ENCODE assay signal across 9 cellular contexts in the genomic region with DNA sequence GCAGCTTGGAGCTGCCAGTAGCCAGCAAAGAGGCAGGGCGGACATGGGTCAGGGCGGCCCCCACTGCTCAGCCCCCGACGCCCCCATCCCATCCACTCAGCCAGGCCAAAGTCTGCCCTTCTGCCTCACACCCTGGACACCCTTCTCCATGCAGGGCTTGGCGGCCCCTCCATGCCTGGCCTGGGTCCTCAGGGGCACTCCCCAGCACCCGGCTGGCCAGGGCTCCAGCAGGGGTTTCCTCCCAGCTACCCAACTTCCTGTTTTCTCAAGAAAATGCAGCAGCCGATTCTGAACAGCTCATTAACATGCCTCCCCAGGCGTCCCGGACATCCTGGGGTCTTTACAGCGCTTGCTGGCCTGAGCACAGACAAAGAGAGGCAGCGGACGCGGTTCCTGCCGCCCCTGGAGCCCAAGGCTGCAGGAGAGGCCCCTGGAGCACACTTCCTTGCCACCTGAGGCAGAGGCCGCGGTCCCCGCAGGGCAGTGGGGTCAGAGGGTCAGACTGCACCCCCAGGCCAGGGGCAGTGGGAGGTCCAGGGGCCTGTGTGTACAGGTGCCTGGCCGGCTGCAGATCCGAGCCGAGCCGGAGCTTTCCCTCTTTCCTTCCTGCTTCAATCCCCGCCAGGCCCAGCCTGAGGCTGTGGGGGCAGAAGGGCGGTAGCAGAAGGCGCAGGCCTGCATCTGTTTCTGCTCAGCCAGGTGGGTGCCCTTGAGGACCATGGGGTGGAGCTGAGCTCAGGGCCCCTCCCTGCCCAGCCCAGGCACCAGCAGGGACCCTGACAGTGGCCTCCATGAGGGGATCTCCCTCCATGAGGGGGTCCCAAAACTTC. TPM values are rescaled to one million over a fixed set of nuclear protein-coding genes. Genes with fewer than 3 reads are reported as not detected.
DNase-seq lines count a peak whose midpoint lies in the region; ATAC-seq, FAIRE-seq and TF ChIP-seq lines count a peak whose summit lies in the region.
"Had no signal": no experiment of that assay in that cellular context is flagged by ENCODE, and none has a peak within 500 bp of the region (broad histone marks: within the 10 kb centered on the region; RNA-seq: fewer than 3 reads in every experiment).

No MANE protein-coding gene starts in this region.

- H3K4me1 ChIP-seq in astrocyte (ENCODE audit: insufficient read depth, low read length) = peaks cover 7% of the 10 kb centered on the region

- DNase-seq in GDM1 (lab: John Stamatoyannopoulos, UW) = peak; percentile 82
- DNase-seq in NAMALWA (ENCODE audit: low spot score) = peak; percentile 73
- DNase-seq in astrocyte (ENCODE audit: low read depth) = no peak
- DNase-seq in neural crest cell (ENCODE audit: low read depth, low spot score) = no peak
- DNase-seq in stimulated activated CD4-positive, alpha-beta T cell treated with anti-CD3 and anti-CD28 coated beads, Interleukin-2, amount 100 ng/mL, for 48 hours = no peak
- DNase-seq in NCI-H187 treated with DMSO at 0.1 percent for 48 hours (lab: John Stamatoyannopoulos, UW) = no peak

- no peak overlapping the region for H3K4me3 ChIP-seq in astrocyte (ENCODE audit: insufficient read depth, low read depth, low read length)
- H3K4me3 ChIP-seq: vagina had no signal

- H3K36me3 ChIP-seq in astrocyte (ENCODE audit: insufficient read depth, low read length) = no peaks in the 10 kb centered on the region
- H3K36me3 ChIP-seq: vagina had no signal

- no peak overlapping the region for H3K27ac ChIP-seq in astrocyte (ENCODE audit: low read depth, low read length)
- H3K27ac ChIP-seq: vagina had no signal

- H3K4me2 ChIP-seq in astrocyte (ENCODE audit: low read length) = no peak overlapping the region

- H3K4me1 Mint-ChIP-seq in astrocyte (ENCODE audit: low read depth, unreplicated experiment) (no peaks in the 10 kb centered on the region), neural crest cell (peaks cover 12% of the 10 kb centered on the region)

- no peaks in the 10 kb centered on the region for H4K20me1 ChIP-seq in astrocyte (ENCODE audit: insufficient read depth, low read length)

- H3K27me3 Mint-ChIP-seq in astrocyte (ENCODE audit: low read depth, unreplicated experiment) (peaks cover 7% of the 10 kb centered on the region), neural crest cell (ENCODE audit: low read depth) (no peaks in the 10 kb centered on the region)

- ATAC-seq in GM18868 (IDR thresholded peaks at IDR 0.05; ENCODE audit: unreplicated experiment) (no peak), HG03095 (IDR thresholded peaks at IDR 0.05; ENCODE audit: unreplicated experiment) (no peak)

- H3K9me3 Mint-ChIP-seq in astrocyte (ENCODE audit: unreplicated experiment) = no peaks in the 10 kb centered on the region
- H3K9me3 Mint-ChIP-seq in neural crest cell = no peaks in the 10 kb centered on the region

- H3K9ac ChIP-seq in astrocyte (ENCODE audit: low read length) = no peak overlapping the region

- H3K36me3 Mint-ChIP-seq in astrocyte (ENCODE audit: low read depth, unreplicated experiment) = peaks cover 3% of the 10 kb centered on the region
- no peaks in the 10 kb centered on the region for H3K36me3 Mint-ChIP-seq in neural crest cell (ENCODE audit: low read depth)

- no peaks in the 10 kb centered on the region for H3K79me2 ChIP-seq in astrocyte (ENCODE audit: insufficient read depth, low read length)

- H3K27ac Mint-ChIP-seq in astrocyte (ENCODE audit: unreplicated experiment) (no peak overlapping the region), neural crest cell (ENCODE audit: unreplicated experiment) (peak overlapping the region; percentile 67)

- no peak for TF ChIP-seq CTCF in astrocyte (IDR thresholded peaks at IDR 0.05; ENCODE audit: insufficient read depth, low read depth, low read length)
- TF ChIP-seq CTCF in neural crest cell (conservative IDR thresholded peaks at IDR 0.05) = no peak

- no peaks in the 10 kb centered on the region for H3K27me3 ChIP-seq in astrocyte (ENCODE audit: insufficient read depth, low read length)
- H3K27me3 ChIP-seq: vagina had no signal

- FAIRE-seq in astrocyte (lab: Jason Lieb, UNC) = no peak

- H3K9me3 ChIP-seq in astrocyte (ENCODE audit: insufficient read depth, low read depth, low read length) = no peaks in the 10 kb centered on the region
- H3K9me3 ChIP-seq: vagina had no signal

- no peak overlapping the region for H3K4me3 Mint-ChIP-seq in astrocyte (ENCODE audit: unreplicated experiment)
- peak overlapping the region; percentile 12 for H3K4me3 Mint-ChIP-seq in neural crest cell

- H2AFZ ChIP-seq in astrocyte (ENCODE audit: low read depth, low read length) = peak overlapping the region; percentile 56

RNA-seq across cellular contexts. Expression of gene NRARP, which starts 18.7 kb away (rescaled TPM):
- total RNA-seq in astrocyte = 6.9 and 7.3 TPM in 2 replicates
- total RNA-seq in neural crest cell = 31.7 and 33.7 TPM in 2 replicates

RNA-seq across cellular contexts. Expression of gene TOR4A, which starts 43.2 kb away (rescaled TPM):
- total RNA-seq in astrocyte = 10.8 and 11.8 TPM in 2 replicates
- 0.75 and 0.86 TPM in 2 replicates for total RNA-seq in neural crest cell

Comparison
In these comparisons a context has a peak if more than half of its experiments do, and no peak if none do; other contexts are left out.
1. DNase-seq: peak in GDM1 (single experiment) and NAMALWA (single experiment); none in astrocyte (single experiment), neural crest cell (single experiment), stimulated activated CD4-positive, alpha-beta T cell treated with anti-CD3 and anti-CD28 coated beads, Interleukin-2, amount 100 ng/mL, for 48 hours (0 of 2) and NCI-H187 treated with DMSO at 0.1 percent for 48 hours (single experiment).